Comparison of ENCODE assay signal across 13 cellular contexts in the genomic region with DNA sequence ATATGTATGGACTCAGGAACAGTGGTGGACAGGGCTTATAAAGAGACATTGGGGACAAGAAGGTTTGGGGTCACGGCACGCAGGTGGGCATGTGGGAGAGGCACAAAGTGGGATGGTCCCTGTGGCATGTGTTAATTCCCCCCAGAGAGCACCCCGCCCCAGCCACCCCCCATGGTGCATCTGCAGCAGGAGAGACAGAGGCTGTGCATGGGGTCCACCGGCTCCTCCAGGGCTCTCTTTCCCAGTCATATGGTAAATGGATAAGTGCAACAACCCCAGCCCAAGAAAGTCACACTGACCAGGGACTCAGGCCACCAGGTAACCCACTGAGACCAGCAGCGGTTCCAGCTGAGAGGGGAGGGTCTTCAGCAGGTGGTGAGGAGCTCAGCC.
DNase-seq lines count a peak whose midpoint lies in the region; ATAC-seq and TF ChIP-seq lines count a peak whose summit lies in the region.
"Had no signal": no experiment of that assay in that cellular context is flagged by ENCODE, and none has a peak within 500 bp of the region (broad histone marks: within the 10 kb centered on the region; RNA-seq: fewer than 3 reads in every experiment).

No MANE protein-coding gene starts in this region.

- H3K27ac Mint-ChIP-seq in activated naive CD8-positive, alpha-beta T cell treated with anti-CD3 and anti-CD28 coated beads, Interleukin-2, amount 10 ng/mL, durations not matched to agents 7 days and 5 days, result no peak overlapping the region
- no peak overlapping the region for H3K27ac Mint-ChIP-seq in activated naive CD8-positive, alpha-beta T cell treated with anti-CD3 and anti-CD28 coated beads, Interleukin-2, amount 50 U/mL, for 24 hours
- H3K27ac Mint-ChIP-seq: CD4-positive, alpha-beta T cell; HFFc6 had no signal

- DNase-seq in activated naive CD8-positive, alpha-beta T cell treated with anti-CD3 and anti-CD28 coated beads, Interleukin-2, amount 10 ng/mL, durations not matched to agents 7 days and 5 days, result peak; percentile 5
- no peak for DNase-seq in activated naive CD8-positive, alpha-beta T cell treated with anti-CD3 and anti-CD28 coated beads, Interleukin-2, amount 50 U/mL, for 24 hours
- DNase-seq in coronary artery (ENCODE audit: low spot score) (peak; percentile 55), mesenteric fat pad (ENCODE audit: low spot score) (peak; percentile 51), HK-2 (ENCODE audit: unreplicated experiment) (no peak)
- DNase-seq: ACHN, Caco-2, GM23248, HFFc6 had no signal

- peaks cover 11% of the 10 kb centered on the region for H3K36me3 Mint-ChIP-seq in activated naive CD8-positive, alpha-beta T cell treated with anti-CD3 and anti-CD28 coated beads, Interleukin-2, amount 10 ng/mL, durations not matched to agents 7 days and 5 days
- H3K36me3 Mint-ChIP-seq in activated naive CD8-positive, alpha-beta T cell treated with anti-CD3 and anti-CD28 coated beads, Interleukin-2, amount 50 U/mL, for 24 hours (ENCODE audit: low read depth), result no peaks in the 10 kb centered on the region

- H3K9me3 Mint-ChIP-seq in activated naive CD8-positive, alpha-beta T cell treated with anti-CD3 and anti-CD28 coated beads, Interleukin-2, amount 10 ng/mL, durations not matched to agents 7 days and 5 days, result peaks cover 16% of the 10 kb centered on the region
- peaks cover 6% of the 10 kb centered on the region for H3K9me3 Mint-ChIP-seq in activated naive CD8-positive, alpha-beta T cell treated with anti-CD3 and anti-CD28 coated beads, Interleukin-2, amount 50 U/mL, for 24 hours
- H3K9me3 Mint-ChIP-seq: CD4-positive, alpha-beta T cell; HFFc6 had no signal

- POLR2A ChIA-PET in activated naive CD8-positive, alpha-beta T cell treated with anti-CD3 and anti-CD28 coated beads, Interleukin-2, amount 10 ng/mL, durations not matched to agents 7 days and 5 days (lab: Charles Lee), result no interaction called here

- H3K4me1 Mint-ChIP-seq in activated naive CD8-positive, alpha-beta T cell treated with anti-CD3 and anti-CD28 coated beads, Interleukin-2, amount 10 ng/mL, durations not matched to agents 7 days and 5 days, result peaks cover 5% of the 10 kb centered on the region
- H3K4me1 Mint-ChIP-seq in activated naive CD8-positive, alpha-beta T cell treated with anti-CD3 and anti-CD28 coated beads, Interleukin-2, amount 50 U/mL, for 24 hours, result peaks cover 5% of the 10 kb centered on the region

- H3K27ac ChIP-seq in coronary artery, result no peak overlapping the region
- H3K27ac ChIP-seq: C4-2B, GM23248 had no signal

- no peak overlapping the region for H3K4me3 ChIP-seq in coronary artery
- H3K4me3 ChIP-seq: GM23248 had no signal

- no peak for TF ChIP-seq CTCF in coronary artery (IDR thresholded peaks at IDR 0.05)

- H3K4me3 Mint-ChIP-seq in activated naive CD8-positive, alpha-beta T cell treated with anti-CD3 and anti-CD28 coated beads, Interleukin-2, amount 10 ng/mL, durations not matched to agents 7 days and 5 days, result no peak overlapping the region
- no peak overlapping the region for H3K4me3 Mint-ChIP-seq in activated naive CD8-positive, alpha-beta T cell treated with anti-CD3 and anti-CD28 coated beads, Interleukin-2, amount 50 U/mL, for 24 hours
- H3K4me3 Mint-ChIP-seq: CD4-positive, alpha-beta T cell; HFFc6 had no signal

- no peak for ATAC-seq in activated naive CD8-positive, alpha-beta T cell treated with anti-CD3 and anti-CD28 coated beads, Interleukin-2, amount 10 ng/mL, durations not matched to agents 7 days and 5 days (ENCODE audit: low read depth)
- ATAC-seq in activated naive CD8-positive, alpha-beta T cell treated with anti-CD3 and anti-CD28 coated beads, Interleukin-2, amount 50 U/mL, for 24 hours, result no peak
- no peak for ATAC-seq in HG03342 (IDR thresholded peaks at IDR 0.05; ENCODE audit: unreplicated experiment)
- ATAC-seq: HCT116 had no signal

- no peaks in the 10 kb centered on the region for H3K27me3 Mint-ChIP-seq in activated naive CD8-positive, alpha-beta T cell treated with anti-CD3 and anti-CD28 coated beads, Interleukin-2, amount 10 ng/mL, durations not matched to agents 7 days and 5 days
- no peaks in the 10 kb centered on the region for H3K27me3 Mint-ChIP-seq in activated naive CD8-positive, alpha-beta T cell treated with anti-CD3 and anti-CD28 coated beads, Interleukin-2, amount 50 U/mL, for 24 hours
- H3K27me3 Mint-ChIP-seq: CD4-positive, alpha-beta T cell had no signal

Comparison
In these comparisons a context has a peak if more than half of its experiments do, and no peak if none do; other contexts are left out.
1. DNase-seq: peak in activated naive CD8-positive, alpha-beta T cell treated with anti-CD3 and anti-CD28 coated beads, Interleukin-2, amount 10 ng/mL, durations not matched to agents 7 days and 5 days (single experiment), coronary artery (single experiment) and mesenteric fat pad (single experiment); none in activated naive CD8-positive, alpha-beta T cell treated with anti-CD3 and anti-CD28 coated beads, Interleukin-2, amount 50 U/mL, for 24 hours (single experiment) and HK-2 (single experiment).